Comparison of ENCODE assay signal across 28 cellular contexts in the genomic region with DNA sequence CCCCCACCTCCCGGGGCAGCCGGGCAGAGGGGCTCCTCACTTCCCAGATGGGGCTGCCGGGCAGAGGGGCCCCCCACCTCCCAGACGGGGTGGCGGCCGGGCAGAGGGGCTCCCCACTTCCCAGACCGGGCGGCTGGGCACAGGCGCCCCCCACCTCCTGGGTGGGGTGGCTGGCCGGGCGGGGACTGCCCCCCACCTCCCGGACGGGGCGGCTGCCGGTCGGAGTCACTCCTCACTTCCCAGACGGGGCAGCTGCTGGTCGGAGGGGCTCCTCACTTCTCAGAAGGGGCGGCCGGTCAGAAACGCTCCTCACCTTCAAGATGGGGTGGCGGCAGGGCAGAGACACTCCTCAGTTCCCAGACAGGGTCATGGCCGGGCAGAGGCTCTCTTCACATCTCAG. TPM values are rescaled to one million over a fixed set of nuclear protein-coding genes. Genes with fewer than 3 reads are reported as not detected.
"Had no signal": no experiment of that assay in that cellular context is flagged by ENCODE, and none has a peak within 500 bp of the region (broad histone marks: within the 10 kb centered on the region; RNA-seq: fewer than 3 reads in every experiment).

No MANE protein-coding gene starts in this region.

- H3K27me3 Mint-ChIP-seq: dendritic cell treated with granulocyte-macrophage colony-stimulating factor and Interleukin-4, amounts not matched to agents 40 ng/mL and 50 ng/mL, for 4 days had no signal

- DNase-seq: colonic mucosa; cortex of kidney; dermis blood vessel endothelial cell; dorsolateral prefrontal cortex; effector CD4-positive, alpha-beta T cell; effector CD8-positive, alpha-beta T cell; effector memory CD4-positive, alpha-beta T cell; effector memory CD8-positive, alpha-beta T cell; endodermal cell; erythroblast; esophagus squamous epithelium; foreskin fibroblast; foreskin keratinocyte; foreskin melanocyte; gastrocnemius medialis; glutamatergic neuron; head of caudate nucleus; heart right ventricle had no signal

- H3K4me1 Mint-ChIP-seq: endodermal cell had no signal

- FAIRE-seq: colon, endometrium, endothelial cell of umbilical vein, frontal cortex had no signal

- H3K4me3 ChIP-seq: colonic mucosa, coronary artery, dorsolateral prefrontal cortex, esophagus muscularis mucosa, esophagus squamous epithelium, gastrocnemius medialis, gastroesophageal sphincter, heart right ventricle had no signal

- H3K4me3 Mint-ChIP-seq: dendritic cell treated with granulocyte-macrophage colony-stimulating factor and Interleukin-4, amounts not matched to agents 40 ng/mL and 50 ng/mL, for 4 days; effector memory CD8-positive, alpha-beta T cell; endodermal cell had no signal

- H3K4me1 ChIP-seq: colonic mucosa, esophagus muscularis mucosa, esophagus squamous epithelium, foreskin keratinocyte, gastrocnemius medialis, gastroesophageal sphincter, heart right ventricle had no signal

- H3K27ac Mint-ChIP-seq: dendritic cell treated with granulocyte-macrophage colony-stimulating factor and Interleukin-4, amounts not matched to agents 40 ng/mL and 50 ng/mL, for 4 days; effector memory CD8-positive, alpha-beta T cell; endodermal cell had no signal

- H3K36me3 ChIP-seq: colonic mucosa, esophagus muscularis mucosa, esophagus squamous epithelium, gastrocnemius medialis, gastroesophageal sphincter, heart right ventricle had no signal

- ATAC-seq: effector memory CD8-positive, alpha-beta T cell; esophagus mucosa; foreskin keratinocyte; gastrocnemius medialis; gastroesophageal sphincter; heart right ventricle had no signal

- H3K27ac ChIP-seq: colonic mucosa, coronary artery, dorsolateral prefrontal cortex, epithelial cell of prostate, esophagus muscularis mucosa, esophagus squamous epithelium, foreskin keratinocyte, gastrocnemius medialis, gastroesophageal sphincter, heart right ventricle had no signal

- H3K9me3 ChIP-seq: colonic mucosa, esophagus muscularis mucosa, gastrocnemius medialis, gastroesophageal sphincter had no signal

- H3K27me3 ChIP-seq: colonic mucosa, dorsolateral prefrontal cortex, esophagus muscularis mucosa, esophagus squamous epithelium, foreskin keratinocyte, gastrocnemius medialis, gastroesophageal sphincter, heart right ventricle had no signal

RNA-seq across cellular contexts. Expression of a gene that starts 43.9 kb away (rescaled TPM):
- total RNA-seq: esophagus squamous epithelium, gastrocnemius medialis had no signal
